In the genomic region with DNA sequence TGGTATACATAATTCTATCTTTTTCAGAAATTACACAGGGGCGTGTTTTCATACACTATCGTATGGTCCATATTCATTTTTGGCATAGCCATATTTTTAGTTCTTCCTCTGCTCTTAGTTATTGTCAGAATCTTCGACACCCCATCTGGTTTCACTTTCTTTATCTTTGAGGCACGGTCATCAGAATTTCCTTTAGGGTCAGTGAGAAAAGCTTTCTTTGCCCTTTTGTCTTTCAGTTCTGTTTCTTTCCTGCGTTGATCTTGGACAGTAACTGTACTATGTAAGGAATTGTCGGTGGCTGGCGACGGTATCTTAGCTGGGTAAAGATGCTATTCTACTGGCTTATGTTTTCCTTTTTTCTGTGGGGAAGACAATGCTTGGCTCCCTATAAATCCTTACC, we compare ENCODE assay signal across 12 cellular contexts. TPM values are rescaled to one million over a fixed set of nuclear protein-coding genes. Genes with fewer than 3 reads are reported as not detected.
DNase-seq lines count a peak whose midpoint lies in the region; ATAC-seq and TF ChIP-seq lines count a peak whose summit lies in the region.
"Had no signal": no experiment of that assay in that cellular context is flagged by ENCODE, and none has a peak within 500 bp of the region (broad histone marks: within the 10 kb centered on the region; RNA-seq: fewer than 3 reads in every experiment).

No MANE protein-coding gene starts in this region.

- H3K36me3 Mint-ChIP-seq in T-cell (no peaks in the 10 kb centered on the region), endothelial cell (ENCODE audit: low read depth, unreplicated experiment) (peaks cover 14% of the 10 kb centered on the region)

- peaks cover 19% of the 10 kb centered on the region; the same call in 1 of the 2 replicates for H3K4me1 ChIP-seq in BLaER1

- H3K9me3 Mint-ChIP-seq in T-cell: no peaks in the 10 kb centered on the region
- H3K9me3 Mint-ChIP-seq in endothelial cell (ENCODE audit: unreplicated experiment): peaks cover 31% of the 10 kb centered on the region

- POLR2A ChIA-PET in T-cell (lab: Charles Lee): no interaction called here

- H3K4me3 Mint-ChIP-seq in T-cell (peak overlapping the region; percentile 71 to 78 (median 77)), endothelial cell (ENCODE audit: unreplicated experiment) (no peak overlapping the region)

- H3K27ac Mint-ChIP-seq in T-cell (peak overlapping the region; percentile 6 to 53), endothelial cell (ENCODE audit: unreplicated experiment) (no peak overlapping the region)

- TF ChIP-seq CTCF in GM13976 (IDR thresholded peaks at IDR 0.05; ENCODE audit: borderline replicate concordance, control extremely low read depth, extremely low read depth, insufficient read depth, missing control alignments) (no peak), endothelial cell (IDR thresholded peaks at IDR 0.05; ENCODE audit: unreplicated experiment) (no peak)

- H3K9ac ChIP-seq in BLaER1: peak overlapping the region; percentile 41; the same call in 1 of the 2 replicates

- H3K4me2 ChIP-seq in BLaER1: peak overlapping the region; percentile 54

- H3K4me1 Mint-ChIP-seq in T-cell (peaks cover 11 to 20% (median 18%) of the 10 kb centered on the region in 3 donors), endothelial cell (ENCODE audit: unreplicated experiment) (no peaks in the 10 kb centered on the region)

- peak overlapping the region; percentile 13; the same call in 1 of the 2 replicates for H3K4me3 ChIP-seq in BLaER1
- H3K4me3 ChIP-seq: ovary had no signal

- no peaks in the 10 kb centered on the region for H3K9me3 ChIP-seq in BLaER1
- H3K9me3 ChIP-seq: ovary had no signal

- H3K36me3 ChIP-seq in BLaER1: no peaks in the 10 kb centered on the region
- H3K36me3 ChIP-seq: ovary had no signal

- H3K27me3 ChIP-seq in BLaER1: no peaks in the 10 kb centered on the region
- H3K27me3 ChIP-seq: ovary had no signal

- no peak for ATAC-seq in T-cell (replicated peaks in 1 of 4)
- no peak for ATAC-seq in GM18909 (IDR thresholded peaks at IDR 0.05; ENCODE audit: poor library complexity, unreplicated experiment)
- ATAC-seq in GM18498 (IDR thresholded peaks at IDR 0.05; ENCODE audit: unreplicated experiment): no peak
- ATAC-seq in HG02571 (IDR thresholded peaks at IDR 0.05; ENCODE audit: unreplicated experiment): no peak

- peaks cover 20 to 21% of the 10 kb centered on the region in 2 donors for H3K27me3 Mint-ChIP-seq in T-cell
- H3K27me3 Mint-ChIP-seq in endothelial cell (ENCODE audit: unreplicated experiment): peaks cover 6% of the 10 kb centered on the region

- in situ Hi-C loops in GM13976 (cut with MboI; ENCODE audit: low sequenced_read_pairs, unreplicated experiment): no loop called here

- DNase-seq in GM13976 (ENCODE audit: low spot score) (peak; percentile 52), T-cell (no peak), medulla oblongata (ENCODE audit: extremely low spot score) (peak; percentile 43), endothelial cell (ENCODE audit: low spot score) (no peak)
- DNase-seq: DMS79, NCI-H1092 treated with DMSO at 0.1 percent for 48 hours, ovary had no signal

- CTCF ChIA-PET in T-cell (lab: Charles Lee): no interaction called here

- no peak overlapping the region for H3K27ac ChIP-seq in BLaER1
- H3K27ac ChIP-seq: ovary had no signal

- no peaks in the 10 kb centered on the region for H4K20me1 ChIP-seq in BLaER1

RNA-seq across cellular contexts. Expression of a gene that starts 10.6 kb away (rescaled TPM):
- total RNA-seq in T-cell: under 1 TPM in 2 of 5 donors, not detected in 3; 0.20 to 0.25 TPM
- total RNA-seq in endothelial cell (ENCODE audit: unreplicated experiment): not detected
- total RNA-seq: dermis microvascular lymphatic vessel endothelial cell, ovary had no signal

RNA-seq across cellular contexts. Expression of a gene that starts 23.2 kb away (rescaled TPM):
- total RNA-seq in T-cell (under 1 TPM in 2 of 5 donors, not detected in 3; 0.28 to 0.56 TPM), endothelial cell (ENCODE audit: unreplicated experiment) (not detected)
- total RNA-seq: dermis microvascular lymphatic vessel endothelial cell, ovary had no signal

RNA-seq across cellular contexts. Expression of a gene that starts 23.5 kb away (rescaled TPM):
- under 1 TPM in 4 of 5 donors, not detected in 1; 0.44 to 0.68 (median 0.54) TPM for total RNA-seq in T-cell
- total RNA-seq in endothelial cell (ENCODE audit: unreplicated experiment): not detected
- total RNA-seq: dermis microvascular lymphatic vessel endothelial cell, ovary had no signal

RNA-seq across cellular contexts. Expression of a gene that starts 39.7 kb away (rescaled TPM):
- total RNA-seq in T-cell: 1 to 10 TPM in 1 of 5 donors, under 1 TPM in 3, not detected in 1; 0.53 to 1.5 (median 0.80) TPM
- not detected for total RNA-seq in endothelial cell (ENCODE audit: unreplicated experiment)
- total RNA-seq: dermis microvascular lymphatic vessel endothelial cell, ovary had no signal

RNA-seq across cellular contexts. Expression of a gene that starts 54.5 kb away (rescaled TPM):
- total RNA-seq in T-cell (under 1 TPM in 3 of 5 donors, not detected in 2; 0.16 to 0.89 (median 0.45) TPM), endothelial cell (ENCODE audit: unreplicated experiment) (not detected)
- total RNA-seq: dermis microvascular lymphatic vessel endothelial cell, ovary had no signal

Comparison
In these comparisons a context has a peak if more than half of its experiments do, and no peak if none do; other contexts are left out.
1. DNase-seq: peak in GM13976 (single experiment) and medulla oblongata (single experiment); none in T-cell (0 of 34) and endothelial cell (single experiment).